8 cellular contexts compared by ENCODE assay signal in the genomic region with DNA sequence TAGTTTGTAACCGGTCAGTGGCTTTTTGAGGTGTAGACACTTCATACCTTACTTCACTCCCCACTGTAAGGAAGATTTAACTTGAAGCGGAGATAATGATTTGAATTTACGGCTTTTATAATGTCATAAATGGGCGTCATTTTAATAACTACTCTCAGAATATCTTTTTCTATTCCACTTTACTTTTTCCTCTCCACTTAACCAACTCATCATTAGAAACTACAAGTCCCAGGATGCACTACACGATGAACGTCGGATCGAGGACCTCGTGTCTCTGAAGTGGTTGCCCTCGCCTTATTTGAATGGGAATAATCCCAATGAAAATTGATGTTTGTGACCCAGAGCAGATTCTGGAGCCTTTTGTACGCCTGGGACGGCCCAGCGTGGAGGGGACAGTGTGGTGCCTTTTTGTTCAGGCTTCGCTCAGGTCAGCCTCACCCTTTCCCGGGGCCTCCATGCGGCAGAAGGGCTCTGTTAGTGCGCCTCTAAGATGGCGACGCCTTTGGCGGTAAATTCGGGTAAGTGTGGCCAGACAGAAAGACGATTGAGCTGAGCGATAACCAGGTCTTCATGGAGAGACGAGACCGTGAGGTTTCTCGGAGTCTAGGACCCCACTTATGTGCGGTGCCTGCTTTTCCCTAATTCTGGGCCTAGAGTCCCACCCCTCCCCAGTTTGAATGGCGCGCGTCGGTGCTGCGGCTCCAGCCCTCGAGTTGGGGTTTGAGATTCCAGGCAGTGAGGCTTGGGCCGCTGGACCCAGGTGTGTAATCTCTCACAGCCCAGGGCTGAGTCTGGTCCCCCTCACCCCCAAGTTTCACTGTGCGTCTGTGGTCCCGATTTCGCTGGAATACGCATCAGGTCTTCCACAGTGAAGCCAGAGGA. TPM values are rescaled to one million over a fixed set of nuclear protein-coding genes. Genes with fewer than 3 reads are reported as not detected.
DNase-seq lines count a peak whose midpoint lies in the region; ATAC-seq and TF ChIP-seq lines count a peak whose summit lies in the region.

A gene with protein sequence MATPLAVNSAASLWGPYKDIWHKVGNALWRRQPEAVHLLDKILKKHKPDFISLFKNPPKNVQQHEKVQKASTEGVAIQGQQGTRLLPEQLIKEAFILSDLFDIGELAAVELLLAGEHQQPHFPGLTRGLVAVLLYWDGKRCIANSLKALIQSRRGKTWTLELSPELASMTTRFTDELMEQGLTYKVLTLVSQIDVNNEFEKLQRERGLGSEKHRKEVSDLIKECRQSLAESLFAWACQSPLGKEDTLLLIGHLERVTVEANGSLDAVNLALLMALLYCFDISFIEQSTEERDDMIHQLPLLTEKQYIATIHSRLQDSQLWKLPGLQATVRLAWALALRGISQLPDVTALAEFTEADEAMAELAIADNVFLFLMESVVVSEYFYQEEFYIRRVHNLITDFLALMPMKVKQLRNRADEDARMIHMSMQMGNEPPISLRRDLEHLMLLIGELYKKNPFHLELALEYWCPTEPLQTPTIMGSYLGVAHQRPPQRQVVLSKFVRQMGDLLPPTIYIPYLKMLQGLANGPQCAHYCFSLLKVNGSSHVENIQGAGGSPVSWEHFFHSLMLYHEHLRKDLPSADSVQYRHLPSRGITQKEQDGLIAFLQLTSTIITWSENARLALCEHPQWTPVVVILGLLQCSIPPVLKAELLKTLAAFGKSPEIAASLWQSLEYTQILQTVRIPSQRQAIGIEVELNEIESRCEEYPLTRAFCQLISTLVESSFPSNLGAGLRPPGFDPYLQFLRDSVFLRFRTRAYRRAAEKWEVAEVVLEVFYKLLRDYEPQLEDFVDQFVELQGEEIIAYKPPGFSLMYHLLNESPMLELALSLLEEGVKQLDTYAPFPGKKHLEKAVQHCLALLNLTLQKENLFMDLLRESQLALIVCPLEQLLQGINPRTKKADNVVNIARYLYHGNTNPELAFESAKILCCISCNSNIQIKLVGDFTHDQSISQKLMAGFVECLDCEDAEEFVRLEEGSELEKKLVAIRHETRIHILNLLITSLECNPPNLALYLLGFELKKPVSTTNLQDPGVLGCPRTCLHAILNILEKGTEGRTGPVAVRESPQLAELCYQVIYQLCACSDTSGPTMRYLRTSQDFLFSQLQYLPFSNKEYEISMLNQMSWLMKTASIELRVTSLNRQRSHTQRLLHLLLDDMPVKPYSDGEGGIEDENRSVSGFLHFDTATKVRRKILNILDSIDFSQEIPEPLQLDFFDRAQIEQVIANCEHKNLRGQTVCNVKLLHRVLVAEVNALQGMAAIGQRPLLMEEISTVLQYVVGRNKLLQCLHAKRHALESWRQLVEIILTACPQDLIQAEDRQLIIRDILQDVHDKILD (N-terminal part only) (plus strand): TSS at position 463 of the 882 bp plus-strand sequence. CDS start 28 bp downstream, at position 491.

- no peaks in the 10 kb centered on the region for H3K9me3 ChIP-seq in CD8-positive, alpha-beta memory T cell (ENCODE audit: low read length)
- H3K9me3 ChIP-seq in effector memory CD4-positive, alpha-beta T cell (ENCODE audit: control insufficient read depth, low read length), result no peaks in the 10 kb centered on the region

- POLR2A ChIA-PET in CD8-positive, alpha-beta memory T cell (lab: Charles Lee), result interaction anchor here (1.1 kb wide), 1 partner anchor 105 kb away, joined by 4 read pairs; the partner anchor contains the start of gene STMP1
- POLR2A ChIA-PET in activated CD8-positive, alpha-beta T cell treated with anti-CD3 and anti-CD28 coated beads for 36 hours (lab: Charles Lee), result interaction anchor here (0.9 to 2.6 kb wide), 6 partner anchors 12 to 104 kb away, joined by 3 to 13 read pairs (median 4); partner anchors contain the start of genes CNOT4 and STMP1

- ATAC-seq in GM19452 (IDR thresholded peaks at IDR 0.05; ENCODE audit: unreplicated experiment), result peak; percentile 70
- ATAC-seq in HG03575 (IDR thresholded peaks at IDR 0.05; ENCODE audit: extremely low read depth, insufficient number of reproducible peaks, low FRiP score, unreplicated experiment), result peak; percentile 46
- peak; percentile 89 for ATAC-seq in activated CD8-positive, alpha-beta T cell treated with anti-CD3 and anti-CD28 coated beads for 36 hours

- H3K27me3 Mint-ChIP-seq in CD8-positive, alpha-beta memory T cell, result peaks cover 0 to 5% of the 10 kb centered on the region in 2 donors
- no peaks in the 10 kb centered on the region for H3K27me3 Mint-ChIP-seq in activated CD8-positive, alpha-beta T cell treated with anti-CD3 and anti-CD28 coated beads for 36 hours

- H3K27ac ChIP-seq in CD8-positive, alpha-beta memory T cell (ENCODE audit: low read depth, low read length), result peak within 1 kb of the TSS; percentile 92
- peak within 1 kb of the TSS; percentile 96 for H3K27ac ChIP-seq in effector memory CD4-positive, alpha-beta T cell (ENCODE audit: insufficient read depth, low read length, poor library complexity, severe bottlenecking)

- peak within 1 kb of the TSS; percentile 91 for H3K4me3 ChIP-seq in CD8-positive, alpha-beta memory T cell (ENCODE audit: low read length)
- H3K4me3 ChIP-seq in effector memory CD4-positive, alpha-beta T cell (ENCODE audit: insufficient read depth, low read depth, low read length, poor library complexity, severe bottlenecking), result peak within 1 kb of the TSS; percentile 74

- H3K4me3 Mint-ChIP-seq in CD8-positive, alpha-beta memory T cell, result peak within 1 kb of the TSS in 4 of 7 donors; percentile 35 to 62 (median 62)
- no peak within 1 kb of the TSS for H3K4me3 Mint-ChIP-seq in activated CD8-positive, alpha-beta T cell treated with anti-CD3 and anti-CD28 coated beads for 36 hours

- CTCF ChIA-PET in CD8-positive, alpha-beta memory T cell (lab: Charles Lee), result interaction anchor here (1.1 to 1.3 kb wide), 4 partner anchors 14 to 277 kb away, joined by 3 to 7 read pairs (median 3); no protein-coding TSS in a partner anchor
- CTCF ChIA-PET in activated CD8-positive, alpha-beta T cell treated with anti-CD3 and anti-CD28 coated beads for 36 hours (lab: Charles Lee), result interaction anchor here (0.6 to 2.5 kb wide), 7 partner anchors 12 to 283 kb away, joined by 3 to 14 read pairs (median 4); no protein-coding TSS in a partner anchor

- intact Hi-C loops in activated CD8-positive, alpha-beta T cell treated with anti-CD3 and anti-CD28 coated beads for 36 hours (cut with micrococcal nuclease), result loop anchor here (1.0 to 10.0 kb wide), 3 partner anchors 47 to 273 kb away; partner anchors contain the start of gene CNOT4

- H3K36me3 ChIP-seq in CD8-positive, alpha-beta memory T cell (ENCODE audit: insufficient read depth, low read length), result no peaks in the 10 kb centered on the region
- H3K36me3 ChIP-seq in effector memory CD4-positive, alpha-beta T cell (ENCODE audit: control insufficient read depth, insufficient read depth, low read length), result no peaks in the 10 kb centered on the region

- H3K27ac Mint-ChIP-seq in CD8-positive, alpha-beta memory T cell, result peak within 1 kb of the TSS in 3 of 8 donors; percentile 29 to 77 (median 51)
- peak within 1 kb of the TSS; percentile 30 for H3K27ac Mint-ChIP-seq in activated CD8-positive, alpha-beta T cell treated with anti-CD3 and anti-CD28 coated beads for 36 hours

- peaks cover 14 to 19% (median 17%) of the 10 kb centered on the region in 3 donors for H3K4me1 Mint-ChIP-seq in CD8-positive, alpha-beta memory T cell
- peaks cover 16% of the 10 kb centered on the region for H3K4me1 Mint-ChIP-seq in activated CD8-positive, alpha-beta T cell treated with anti-CD3 and anti-CD28 coated beads for 36 hours (ENCODE audit: low read depth)

- TF ChIP-seq CTCF in activated CD8-positive, alpha-beta T cell treated with anti-CD3 and anti-CD28 coated beads for 36 hours (IDR thresholded peaks at IDR 0.05), result no peak

- DNase-seq in CD8-positive, alpha-beta memory T cell, result peak; percentile 54 to 91 (median 82)
- DNase-seq in NCI-H82 (lab: John Stamatoyannopoulos, UW) (peak; percentile 93), medulla oblongata (ENCODE audit: extremely low spot score) (peak; percentile 90)
- peak; percentile 79 for DNase-seq in activated CD8-positive, alpha-beta T cell treated with anti-CD3 and anti-CD28 coated beads for 36 hours
- peak; percentile 38 to 71 (median 59) for DNase-seq in effector memory CD4-positive, alpha-beta T cell
- DNase-seq in stimulated activated CD4-positive, alpha-beta T cell treated with anti-CD3 and anti-CD28 coated beads, TNF-alpha, amount 100 ng/mL, for 48 hours (ENCODE audit: low read depth in 3 of 3), result peak; percentile 47 to 66 (median 50)

- H3K36me3 Mint-ChIP-seq in CD8-positive, alpha-beta memory T cell, result peaks cover 0 to 9% (median under 1%) of the 10 kb centered on the region in 3 donors
- H3K36me3 Mint-ChIP-seq in activated CD8-positive, alpha-beta T cell treated with anti-CD3 and anti-CD28 coated beads for 36 hours (ENCODE audit: low read depth), result peaks cover 13% of the 10 kb centered on the region

- H3K4me1 ChIP-seq in CD8-positive, alpha-beta memory T cell (ENCODE audit: insufficient read depth, low read length), result peaks cover 10% of the 10 kb centered on the region
- peaks cover 4% of the 10 kb centered on the region for H3K4me1 ChIP-seq in effector memory CD4-positive, alpha-beta T cell (ENCODE audit: control insufficient read depth, insufficient read depth, low read length, poor library complexity, severe bottlenecking)

- H3K27me3 ChIP-seq in CD8-positive, alpha-beta memory T cell (ENCODE audit: insufficient read depth, low read length, poor library complexity, severe bottlenecking), result no peaks in the 10 kb centered on the region
- no peaks in the 10 kb centered on the region for H3K27me3 ChIP-seq in effector memory CD4-positive, alpha-beta T cell (replicated peaks; ENCODE audit: control insufficient read depth, insufficient read depth, low read length, poor library complexity, severe bottlenecking)

- no peaks in the 10 kb centered on the region for H3K9me3 Mint-ChIP-seq in CD8-positive, alpha-beta memory T cell
- no peaks in the 10 kb centered on the region for H3K9me3 Mint-ChIP-seq in activated CD8-positive, alpha-beta T cell treated with anti-CD3 and anti-CD28 coated beads for 36 hours

RNA-seq across cellular contexts. Expression of the gene that starts here (rescaled TPM):
- 100 to 1,000 TPM; 123 to 134 TPM for total RNA-seq in CD8-positive, alpha-beta memory T cell
- 23.9 TPM for polyA plus RNA-seq in CD8-positive, alpha-beta memory T cell
- total RNA-seq in activated CD8-positive, alpha-beta T cell treated with anti-CD3 and anti-CD28 coated beads for 36 hours, result 100 to 1,000 TPM; 140 to 145 TPM

Comparison
In these comparisons a context has a peak if more than half of its experiments do, and no peak if none do; other contexts are left out.
1. Peak in every context shown above with its lines: DNase-seq, ATAC-seq, H3K4me3 ChIP-seq and H3K27ac ChIP-seq.